8 cellular contexts compared by ENCODE assay signal in the genomic region with DNA sequence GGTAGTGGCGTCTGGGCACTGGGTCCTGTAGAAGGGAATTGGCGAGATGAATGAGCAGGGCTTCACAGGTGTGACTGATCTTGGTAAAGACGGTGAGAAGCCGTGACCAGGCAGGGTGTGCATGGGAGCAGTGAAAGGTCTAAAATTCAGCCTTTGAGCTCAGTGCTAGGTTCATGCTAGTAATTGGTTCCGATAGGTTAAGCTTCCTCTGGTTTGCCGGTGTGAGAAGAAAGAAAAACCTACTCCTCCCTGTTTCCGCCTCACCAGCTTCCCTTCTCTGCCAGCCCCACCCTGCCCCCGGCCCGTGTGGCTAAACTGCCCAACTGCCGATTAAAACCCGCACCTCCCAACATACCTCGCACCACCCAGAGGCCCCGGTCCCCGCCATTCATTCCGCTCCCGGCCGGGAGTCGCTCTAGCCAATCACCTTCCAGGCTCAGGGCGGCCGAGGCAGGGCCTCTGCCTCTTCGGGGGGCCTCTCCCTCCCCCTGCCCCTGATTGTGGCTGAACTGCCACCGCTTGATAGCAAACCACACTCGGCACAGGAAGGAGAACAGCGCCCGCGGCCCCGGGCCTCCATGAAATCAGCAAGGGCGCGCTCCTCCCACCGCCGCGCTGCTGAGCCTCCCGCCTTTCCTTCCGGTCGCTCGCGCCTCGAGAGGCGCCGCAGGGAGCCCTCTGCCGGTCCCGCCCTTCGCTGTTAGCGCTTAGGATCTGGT. TPM values are rescaled to one million over a fixed set of nuclear protein-coding genes. Genes with fewer than 3 reads are reported as not detected.
A peak's percentile ranks its signal among the peaks of the same experiment; 100 is the strongest.
DNase-seq lines count a peak whose midpoint lies in the region; ATAC-seq and TF ChIP-seq lines count a peak whose summit lies in the region.

No MANE protein-coding gene starts in this region.

- H3K27ac ChIP-seq in VCaP (peak overlapping the region; percentile 87), breast epithelium (peak overlapping the region; percentile 78 to 85), smooth muscle cell (ENCODE audit: low read depth) (no peak overlapping the region)

- in situ Hi-C loops in ACHN (cut with HindIII; ENCODE audit: low pct_ligation_motif_present, low pct_unique_long_range_greater_than_20kb, low sequenced_read_pairs), result no loop called here

- H3K9me3 ChIP-seq in breast epithelium (no peaks in the 10 kb centered on the region), smooth muscle cell (replicated peaks; ENCODE audit: low read depth) (no peaks in the 10 kb centered on the region)

- H3K27me3 ChIP-seq in breast epithelium, result no peaks in the 10 kb centered on the region
- H3K27me3 ChIP-seq in smooth muscle cell (ENCODE audit: low read depth), result no peaks in the 10 kb centered on the region

- H4K20me1 ChIP-seq in smooth muscle cell (ENCODE audit: low read depth), result no peaks in the 10 kb centered on the region

- 3% methylated on average over 38 of the region's 44 CpGs for WGBS in smooth muscle cell (ENCODE audit: low lambda C conversion rate)

- ATAC-seq in GM18870 (IDR thresholded peaks at IDR 0.05; ENCODE audit: unreplicated experiment), result peak; percentile 46
- peak; percentile 66 for ATAC-seq in HG03108 (IDR thresholded peaks at IDR 0.05; ENCODE audit: unreplicated experiment)

- H3K79me2 ChIP-seq in smooth muscle cell (ENCODE audit: low read depth), result no peaks in the 10 kb centered on the region

- no peaks in the 10 kb centered on the region for H3K36me3 ChIP-seq in breast epithelium
- no peaks in the 10 kb centered on the region for H3K36me3 ChIP-seq in smooth muscle cell (ENCODE audit: low read depth)

- H3K4me3 ChIP-seq in breast epithelium (peak overlapping the region; percentile 66 to 81 (median 68)), smooth muscle cell (peak overlapping the region; percentile 81)

- peak overlapping the region; percentile 97 for H3K4me2 ChIP-seq in smooth muscle cell

- DNase-seq in ACHN, result peak; percentile 78
- DNase-seq in NCI-H2196 (lab: John Stamatoyannopoulos, UW; ENCODE audit: unreplicated experiment), result peak; percentile 99
- DNase-seq in breast epithelium (ENCODE audit: low spot score in 2 of 2), result peak; percentile 50 to 63
- DNase-seq in iPS-NIHi7 (ENCODE audit: extremely low spot score), result peak; percentile 85
- peak; percentile 44 for DNase-seq in smooth muscle cell (lab: John Stamatoyannopoulos, UW; ENCODE audit: unreplicated experiment)

- TF ChIP-seq POLR2A in breast epithelium (IDR thresholded peaks at IDR 0.05), result no peak

- TF ChIP-seq CTCF in VCaP (conservative IDR thresholded peaks at IDR 0.05) (peak; percentile 47), breast epithelium (IDR thresholded peaks at IDR 0.05) (no peak), smooth muscle cell (IDR thresholded peaks at IDR 0.05; ENCODE audit: borderline replicate concordance, insufficient read depth, poor library complexity, severe bottlenecking) (peak; percentile 13)

- peak overlapping the region; percentile 63 for H3K9ac ChIP-seq in smooth muscle cell (ENCODE audit: low read depth)

- H3F3A ChIP-seq in smooth muscle cell (ENCODE audit: low read depth), result peaks cover 5% of the 10 kb centered on the region

- peak overlapping the region; percentile 96 for H2AFZ ChIP-seq in smooth muscle cell (ENCODE audit: low read depth)

- H3K4me1 ChIP-seq in breast epithelium (peaks cover 0 to 3% of the 10 kb centered on the region in 2 donors), smooth muscle cell (ENCODE audit: low read depth) (peaks cover 13% of the 10 kb centered on the region)

- intact Hi-C loops in breast epithelium (cut with DNase I; ENCODE audit: low total_unique reads), result no loop called here

RNA-seq across cellular contexts. Expression of a gene that starts 7.3 kb away (rescaled TPM):
- total RNA-seq in breast epithelium (10 to 100 TPM in 1 of 3 donors, 1 to 10 TPM in 2; 3.2 to 13.9 (median 4.3) TPM), smooth muscle cell (0.45 TPM in 1 of 2 replicates, not detected in the other)
- not detected in 2 replicates for polyA plus RNA-seq in smooth muscle cell

Comparison
In these comparisons a context has a peak if more than half of its experiments do, and no peak if none do; other contexts are left out.
1. DNase-seq: peak in every context shown above with its lines; median percentile 99 in NCI-H2196; 85 in iPS-NIHi7; 78 in ACHN; 56 in breast epithelium; 44 in smooth muscle cell.
2. CTCF ChIP-seq: peak in VCaP (single experiment) and smooth muscle cell (single experiment); none in breast epithelium (0 of 3).